ENCODE assay signal across 17 cellular contexts in the genomic region with DNA sequence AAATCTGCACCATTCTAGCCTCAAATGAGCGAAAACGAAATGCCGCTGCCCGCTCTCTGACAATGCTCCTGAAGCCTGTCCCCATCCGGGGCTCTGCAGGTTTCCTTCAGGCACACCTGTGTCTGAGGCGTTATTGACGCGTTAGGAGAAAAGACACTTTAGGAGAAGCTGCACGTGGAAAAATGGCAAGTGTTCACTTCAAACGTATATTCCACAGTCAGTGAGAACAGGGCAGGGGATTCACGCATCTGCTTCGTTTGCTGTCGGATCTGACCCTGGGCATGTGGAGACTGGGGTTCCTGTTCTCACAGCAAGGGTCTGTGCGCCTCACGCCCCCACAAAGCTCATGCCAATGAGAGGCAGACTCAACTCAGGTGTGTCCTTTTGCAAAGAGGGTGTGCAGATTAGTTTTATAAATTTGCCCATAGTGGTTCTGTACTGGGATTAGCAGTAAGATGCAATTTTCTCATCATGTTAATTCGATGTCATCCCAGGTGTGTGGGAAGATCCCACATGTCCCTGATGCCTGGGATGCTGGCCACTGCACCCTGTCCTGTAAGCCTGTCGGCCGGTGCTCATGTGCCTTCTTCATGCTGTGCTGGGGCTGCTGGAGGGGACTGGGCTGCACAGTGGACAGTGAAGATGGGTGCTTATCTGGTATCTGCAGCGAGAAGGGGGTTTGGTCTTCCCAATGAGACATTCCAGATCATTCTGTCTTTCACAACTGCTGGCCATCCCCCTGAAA. TPM values are rescaled to one million over a fixed set of nuclear protein-coding genes. Genes with fewer than 3 reads are reported as not detected.
A peak's percentile ranks its signal among the peaks of the same experiment; 100 is the strongest.
DNase-seq lines count a peak whose midpoint lies in the region; ATAC-seq, FAIRE-seq and TF ChIP-seq lines count a peak whose summit lies in the region.
"Had no signal": no experiment of that assay in that cellular context is flagged by ENCODE, and none has a peak within 500 bp of the region (broad histone marks: within the 10 kb centered on the region; RNA-seq: fewer than 3 reads in every experiment).

No MANE protein-coding gene starts in this region.

- peak; percentile 48 for ATAC-seq in K562

- in situ Hi-C loops in K562 (cut with MboI) = no loop called here

- DNase-seq in K562 (ENCODE audit: extremely low read depth in 1 of 4, low spot score in 3 of 4) (no peak), esophagus muscularis mucosa (ENCODE audit: extremely low spot score) (peak; percentile 55), osteocyte (ENCODE audit: extremely low spot score, unreplicated experiment) (peak; percentile 53), pons (ENCODE audit: low spot score) (no peak), NCI-H1436 treated with DMSO at 0.1 percent for 48 hours (lab: John Stamatoyannopoulos, UW) (no peak), caudate nucleus (lab: John Stamatoyannopoulos, UW) (no peak)
- DNase-seq in stimulated activated CD4-positive, alpha-beta T cell treated with anti-CD3 and anti-CD28 coated beads, Interleukin-2, amount 100 ng/mL, for 24 hours = no peak
- DNase-seq: Caco-2; CD8-positive, alpha-beta memory T cell; DMS53; GF-D8; HCEC 1CT; HFFc6 had no signal

- POLR2A ChIA-PET in K562 (lab: Yijun Ruan, JAX) = interaction anchor here (0.7 kb wide), 1 partner anchor 200 kb away, joined by 4 read pairs; no protein-coding TSS in a partner anchor

- intact Hi-C loops in K562 (cut with micrococcal nuclease) = no loop called here
- intact Hi-C loops in esophagus muscularis mucosa (cut with DNase I) = no loop called here

- H3K27me3 Mint-ChIP-seq in osteocyte (ENCODE audit: unreplicated experiment) = no peaks in the 10 kb centered on the region

- H3K4me3 Mint-ChIP-seq in osteocyte (ENCODE audit: unreplicated experiment) = no peak overlapping the region
- H3K4me3 Mint-ChIP-seq: B cell, CD14-positive monocyte, HFFc6 had no signal

- no peak for TF ChIP-seq CTCF in K562 (IDR thresholded peaks at IDR 0.05 in 2 of 3, conservative IDR thresholded peaks at IDR 0.05 in 1 of 3; ENCODE audit: insufficient read depth in 2 of 3, low read depth in 1 of 3, low read length in 3 of 3)
- TF ChIP-seq CTCF in esophagus muscularis mucosa (IDR thresholded peaks at IDR 0.05) = no peak
- TF ChIP-seq CTCF in osteocyte (IDR thresholded peaks at IDR 0.05) = no peak

- peak overlapping the region; percentile 47 for H3K27ac ChIP-seq in BLaER1
- no peak overlapping the region for H3K27ac ChIP-seq in K562 (ENCODE audit: extremely low read depth, low read depth, low read length)
- H3K27ac ChIP-seq in esophagus muscularis mucosa (replicated peaks in 1 of 4) = no peak overlapping the region
- no peak overlapping the region for H3K27ac ChIP-seq in caudate nucleus (ENCODE audit: low read depth, low read length)

- H3K9me3 ChIP-seq in BLaER1 (peaks cover 10% of the 10 kb centered on the region), K562 (replicated peaks; ENCODE audit: control insufficient read depth, insufficient read depth, low read depth, low read length) (no peaks in the 10 kb centered on the region), esophagus muscularis mucosa (no peaks in the 10 kb centered on the region)
- H3K9me3 ChIP-seq: Caco-2 had no signal

- WGBS in K562 (ENCODE audit: insufficient coverage, low coverage, missing lambda C conversion rate) = 17% methylated on average over 19 of the region's 19 CpGs
- WGBS in esophagus muscularis mucosa = 84% methylated on average over 16 of the region's 19 CpGs

- H3K4me3 ChIP-seq in BLaER1 (no peak overlapping the region), K562 (no peak overlapping the region), esophagus muscularis mucosa (no peak overlapping the region)

- no peaks in the 10 kb centered on the region for H3K9me3 Mint-ChIP-seq in osteocyte (ENCODE audit: unreplicated experiment)
- H3K9me3 Mint-ChIP-seq: CD8-positive, alpha-beta memory T cell; HFFc6 had no signal

- H3K27ac Mint-ChIP-seq in osteocyte (ENCODE audit: unreplicated experiment) = no peak overlapping the region
- H3K27ac Mint-ChIP-seq: B cell, CD14-positive monocyte, HFFc6 had no signal

- H3K4me2 ChIP-seq in BLaER1 (peak overlapping the region; percentile 79), K562 (ENCODE audit: insufficient read depth, low read length) (no peak overlapping the region)

- no peak for FAIRE-seq in K562 (lab: Jason Lieb, UNC)
- FAIRE-seq: A204.1 had no signal

- TF ChIP-seq POLR2A in K562 (conservative IDR thresholded peaks at IDR 0.05) (no peak), esophagus muscularis mucosa (IDR thresholded peaks at IDR 0.05; ENCODE audit: low read depth) (no peak)

- H3K9me1 ChIP-seq in K562 (ENCODE audit: control insufficient read depth, insufficient read depth, low read length) = no peaks in the 10 kb centered on the region

- H3K36me3 Mint-ChIP-seq in osteocyte (ENCODE audit: unreplicated experiment) = no peaks in the 10 kb centered on the region

- H3K36me3 ChIP-seq in BLaER1 (no peaks in the 10 kb centered on the region), K562 (ENCODE audit: control insufficient read depth, insufficient read depth, low read length) (no peaks in the 10 kb centered on the region), esophagus muscularis mucosa (no peaks in the 10 kb centered on the region)

- no peak overlapping the region for H2AFZ ChIP-seq in K562 (ENCODE audit: low read depth, low read length)

- H3K4me1 ChIP-seq in BLaER1 = peaks cover 89% of the 10 kb centered on the region
- peaks cover 6 to 9% of the 10 kb centered on the region in 2 experiments; a peak in 4 of 5 replicates for H3K4me1 ChIP-seq in K562 (replicated peaks in 1 of 2; ENCODE audit: control insufficient read depth in 2 of 2, insufficient read depth in 2 of 2, low read length in 2 of 2)
- no peaks in the 10 kb centered on the region for H3K4me1 ChIP-seq in esophagus muscularis mucosa

- H3K27me3 ChIP-seq in BLaER1 (no peaks in the 10 kb centered on the region), K562 (ENCODE audit: control insufficient read depth in 2 of 2, insufficient read depth in 2 of 2, low read length in 2 of 2) (peaks cover 47 to 61% of the 10 kb centered on the region in 2 experiments), esophagus muscularis mucosa (no peaks in the 10 kb centered on the region)

- BruUV-seq in K562 (replicated peaks; lab: Mats Ljungman, UMichigan) = no TSS peak

- CTCF ChIA-PET in K562 (lab: Yijun Ruan, JAX; ENCODE audit: low intra/inter-chr PET ratio) = no interaction called here

- no peak for TF ChIP-seq RAD21 in K562 (CRISPR knock-in tag; conservative IDR thresholded peaks at IDR 0.05 in 1 of 2, IDR thresholded peaks at IDR 0.05 in 1 of 2)

- no peaks in the 10 kb centered on the region for H3K79me2 ChIP-seq in K562 (ENCODE audit: control insufficient read depth, insufficient read depth, low read length)

- no peak for TF ChIP-seq EP300 in K562 (IDR thresholded peaks at IDR 0.05; ENCODE audit: low read length)
- TF ChIP-seq EP300 in esophagus muscularis mucosa (IDR thresholded peaks at IDR 0.05) = no peak

- H3K9ac ChIP-seq in BLaER1 (no peak overlapping the region), K562 (ENCODE audit: insufficient read depth in 1 of 2, low read depth in 2 of 2, low read length in 2 of 2) (no peak overlapping the region; a peak in 1 of 4 replicates)

- H4K20me1 ChIP-seq in BLaER1 (no peaks in the 10 kb centered on the region), K562 (replicated peaks; ENCODE audit: control insufficient read depth, insufficient read depth, low read length) (no peaks in the 10 kb centered on the region)

- peaks cover 4% of the 10 kb centered on the region for H3K4me1 Mint-ChIP-seq in osteocyte (ENCODE audit: unreplicated experiment)

TF ChIP-seq in K562, 482 proteins besides CTCF, POLR2A, EP300 and RAD21 (continues in another document):
- TF ChIP-seq, protein P1, sequence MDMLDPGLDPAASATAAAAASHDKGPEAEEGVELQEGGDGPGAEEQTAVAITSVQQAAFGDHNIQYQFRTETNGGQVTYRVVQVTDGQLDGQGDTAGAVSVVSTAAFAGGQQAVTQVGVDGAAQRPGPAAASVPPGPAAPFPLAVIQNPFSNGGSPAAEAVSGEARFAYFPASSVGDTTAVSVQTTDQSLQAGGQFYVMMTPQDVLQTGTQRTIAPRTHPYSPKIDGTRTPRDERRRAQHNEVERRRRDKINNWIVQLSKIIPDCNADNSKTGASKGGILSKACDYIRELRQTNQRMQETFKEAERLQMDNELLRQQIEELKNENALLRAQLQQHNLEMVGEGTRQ (CRISPR knock-in tag; IDR thresholded peaks at IDR 0.05) = no peak
- TF ChIP-seq NCOA2 (IDR thresholded peaks at IDR 0.05; ENCODE audit: partially characterized antibody in 2 of 2) (no peak), MIER1 (IDR thresholded peaks at IDR 0.05; ENCODE audit: low read depth) (no peak), HNRNPK (IDR thresholded peaks at IDR 0.05; ENCODE audit: low read depth, low read length, poor library complexity, severe bottlenecking) (no peak), C11orf30 (IDR thresholded peaks at IDR 0.05; ENCODE audit: low read depth) (no peak), TRIM24 (IDR thresholded peaks at IDR 0.05) (no peak)
- TF ChIP-seq, protein P2, sequence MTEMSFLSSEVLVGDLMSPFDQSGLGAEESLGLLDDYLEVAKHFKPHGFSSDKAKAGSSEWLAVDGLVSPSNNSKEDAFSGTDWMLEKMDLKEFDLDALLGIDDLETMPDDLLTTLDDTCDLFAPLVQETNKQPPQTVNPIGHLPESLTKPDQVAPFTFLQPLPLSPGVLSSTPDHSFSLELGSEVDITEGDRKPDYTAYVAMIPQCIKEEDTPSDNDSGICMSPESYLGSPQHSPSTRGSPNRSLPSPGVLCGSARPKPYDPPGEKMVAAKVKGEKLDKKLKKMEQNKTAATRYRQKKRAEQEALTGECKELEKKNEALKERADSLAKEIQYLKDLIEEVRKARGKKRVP (CRISPR knock-in tag; IDR thresholded peaks at IDR 0.05) = no peak

RNA-seq across cellular contexts. Expression of a gene that starts 11.2 kb away (rescaled TPM):
- total RNA-seq in K562 (2011; cell fraction: chromatin; rRNA removed; ENCODE audit: low replicate concordance) = 150 and 367 TPM in 2 replicates
- 181 and 203 TPM in 2 replicates for total RNA-seq in K562 (2011; cell fraction: nucleolus; rRNA removed)
- 151 and 162 TPM in 2 replicates for total RNA-seq in K562 (2011; cell fraction: nucleoplasm; rRNA removed)
- 16.1 and 24.0 TPM in 2 replicates for total RNA-seq in K562 (2014; rRNA removed)
- total RNA-seq in K562 (2014; rRNA removed; fragmentation: Illumina TruSeq; extraction: Trizol) = 13.0 and 20.7 TPM in 2 replicates
- total RNA-seq in K562 (2015; rRNA removed; fragmentation: Illumina TruSeq; extraction: Trizol) = 35.8 and 36.6 TPM in 2 replicates
- 54.3 and 59.1 TPM in 2 replicates for total RNA-seq in K562 (2021)
- polyA plus RNA-seq in K562 (2011; rRNA removed) = 33.5 and 46.0 TPM in 2 replicates
- polyA plus RNA-seq in K562 (2011; cell fraction: cytosol; rRNA removed) = 29.6 and 41.6 TPM in 2 replicates
- polyA plus RNA-seq in K562 (2011; cell fraction: nucleus; rRNA removed) = 213 and 357 TPM in 2 replicates
- polyA plus RNA-seq in K562 (2012) = 42.8 and 54.1 TPM in 2 replicates
- 33.7 and 37.5 TPM in 2 replicates for polyA plus RNA-seq in K562 (2014; fragmentation: Illumina TruSeq; extraction: Trizol)
- 1 to 10 TPM; 2.9 to 4.2 TPM for polyA plus RNA-seq in K562 (2014; fragmentation: Nextera tagmentation; extraction: Ambion mirVana)
- polyA plus RNA-seq in K562 (2014; rRNA removed) = 43.7 and 51.0 TPM in 2 replicates
- polyA minus RNA-seq in K562 (2011; rRNA and poly(A)+ RNA removed) = 31.3 and 37.5 TPM in 2 replicates
- polyA minus RNA-seq in K562 (2011; cell fraction: cytosol; rRNA and poly(A)+ RNA removed) = 31.0 and 44.1 TPM in 2 replicates
- 77.8 and 93.6 TPM in 2 replicates for polyA minus RNA-seq in K562 (2011; cell fraction: nucleus; rRNA and poly(A)+ RNA removed)
- total RNA-seq in esophagus muscularis mucosa = 100 to 1,000 TPM in 2 of 4 donors, 10 to 100 TPM in 2; 80.2 to 229 (median 143) TPM
- 135 and 136 TPM in 2 replicates for total RNA-seq in osteocyte

Comparison
In these comparisons a context has a peak if more than half of its experiments do, and no peak if none do; other contexts are left out.
1. DNase-seq: peak in esophagus muscularis mucosa (single experiment) and osteocyte (single experiment); none in K562 (0 of 4), stimulated activated CD4-positive, alpha-beta T cell treated with anti-CD3 and anti-CD28 coated beads, Interleukin-2, amount 100 ng/mL, for 24 hours (0 of 2), pons (single experiment), NCI-H1436 treated with DMSO at 0.1 percent for 48 hours (single experiment) and caudate nucleus (0 of 61).